In genomic region chr10:33231621-33232350, GRCh38 we compare ENCODE assay signal across 15 cellular contexts.
A peak's percentile ranks its signal among the peaks of the same experiment; 100 is the strongest.
DNase-seq lines count a peak whose midpoint lies in the region; FAIRE-seq and TF ChIP-seq lines count a peak whose summit lies in the region.
"Had no signal": no experiment of that assay in that cellular context is flagged by ENCODE, and none has a peak within 500 bp of the region (broad histone marks: within the 10 kb centered on the region; RNA-seq: fewer than 3 reads in every experiment).

No MANE protein-coding gene starts in this region.

- 98% methylated on average over 7 of the region's 7 CpGs for WGBS in mammary epithelial cell (ENCODE audit: low coverage, missing lambda C conversion rate)

- H2AFZ ChIP-seq in mammary epithelial cell (ENCODE audit: low read depth, low read length), result no peak overlapping the region

- H3K4me3 ChIP-seq in mammary epithelial cell (replicated peaks in 1 of 3; ENCODE audit: insufficient read depth in 1 of 3, low read depth in 2 of 3, low read length in 3 of 3), result no peak overlapping the region
- H3K4me3 ChIP-seq: BLaER1 had no signal

- no peak for TF ChIP-seq CTCF in endothelial cell (IDR thresholded peaks at IDR 0.05; ENCODE audit: unreplicated experiment)
- no peak for TF ChIP-seq CTCF in nephron progenitor cell (IDR thresholded peaks at IDR 0.05)
- no peak for TF ChIP-seq CTCF in mammary epithelial cell (conservative IDR thresholded peaks at IDR 0.05 in 1 of 2, IDR thresholded peaks at IDR 0.05 in 1 of 2; ENCODE audit: extremely low read depth in 1 of 2, insufficient read depth in 1 of 2, low read depth in 1 of 2, low read length in 2 of 2)

- H3K4me1 ChIP-seq in mammary epithelial cell (ENCODE audit: insufficient read depth, low read length), result no peaks in the 10 kb centered on the region

- H3K27ac ChIP-seq in mammary epithelial cell (ENCODE audit: insufficient read depth, low read depth, low read length), result no peak overlapping the region
- H3K27ac ChIP-seq: BLaER1 had no signal

- H3K36me3 ChIP-seq in mammary epithelial cell (ENCODE audit: insufficient read depth, low read length), result peaks cover 29% of the 10 kb centered on the region
- H3K36me3 ChIP-seq: BLaER1 had no signal

- H3K9me3 Mint-ChIP-seq in endothelial cell (ENCODE audit: unreplicated experiment) (no peaks in the 10 kb centered on the region), nephron progenitor cell (peaks cover 3% of the 10 kb centered on the region)
- H3K9me3 Mint-ChIP-seq in activated T-helper 2 cell treated with anti-CD3 and anti-CD28 coated beads, Interferon-gamma antibody, Interleukin-2, Interleukin-4, amounts not matched to agents 10 μg/mL and 5 μg/mL and 100 μg/mL, durations not matched to agents 14 hours and 24 hours and 36 hours, result no peaks in the 10 kb centered on the region
- H3K9me3 Mint-ChIP-seq: CD8-positive, alpha-beta memory T cell; H9; IgD-negative memory B cell had no signal

- DNase-seq in HTR-8/SVneo (ENCODE audit: insufficient read length, low spot score), result no peak
- no peak for DNase-seq in endothelial cell (ENCODE audit: low spot score)
- no peak for DNase-seq in nephron progenitor cell
- DNase-seq in mammary epithelial cell, result no peak
- DNase-seq in stimulated activated CD4-positive, alpha-beta T cell treated with anti-CD3 and anti-CD28 coated beads, Interleukin-2, amount 100 ng/mL, for 48 hours, result no peak
- DNase-seq in activated T-helper 2 cell treated with anti-CD3 and anti-CD28 coated beads, Interferon-gamma antibody, Interleukin-2, Interleukin-4, amounts not matched to agents 10 μg/mL and 5 μg/mL and 100 μg/mL, durations not matched to agents 14 hours and 24 hours and 36 hours (ENCODE audit: low spot score), result no peak
- DNase-seq: AML-193; CD8-positive, alpha-beta memory T cell; DMS53; GF-D8; GOT3; H9 had no signal

- peaks cover 65% of the 10 kb centered on the region for H3K79me2 ChIP-seq in mammary epithelial cell (ENCODE audit: insufficient read depth, low read length)

- H3K9me3 ChIP-seq in mammary epithelial cell (replicated peaks; ENCODE audit: insufficient read depth, low read length), result no peaks in the 10 kb centered on the region
- H3K9me3 ChIP-seq: BLaER1 had no signal

- H3K27me3 Mint-ChIP-seq in endothelial cell (ENCODE audit: unreplicated experiment) (peaks cover 11% of the 10 kb centered on the region), nephron progenitor cell (ENCODE audit: low read depth, poor library complexity) (no peaks in the 10 kb centered on the region)
- H3K27me3 Mint-ChIP-seq in activated T-helper 2 cell treated with anti-CD3 and anti-CD28 coated beads, Interferon-gamma antibody, Interleukin-2, Interleukin-4, amounts not matched to agents 10 μg/mL and 5 μg/mL and 100 μg/mL, durations not matched to agents 14 hours and 24 hours and 36 hours (ENCODE audit: low read depth), result peaks cover 37% of the 10 kb centered on the region

- CTCF ChIA-PET in mammary epithelial cell (lab: Charles Lee; ENCODE audit: low non-redundant PET), result no interaction called here

- H3K4me1 Mint-ChIP-seq in endothelial cell (ENCODE audit: unreplicated experiment) (peaks cover 83% of the 10 kb centered on the region), nephron progenitor cell (peaks cover 59% of the 10 kb centered on the region)
- H3K4me1 Mint-ChIP-seq in activated T-helper 2 cell treated with anti-CD3 and anti-CD28 coated beads, Interferon-gamma antibody, Interleukin-2, Interleukin-4, amounts not matched to agents 10 μg/mL and 5 μg/mL and 100 μg/mL, durations not matched to agents 14 hours and 24 hours and 36 hours (ENCODE audit: low read depth), result peaks cover 5% of the 10 kb centered on the region
- H3K4me1 Mint-ChIP-seq: CD8-positive, alpha-beta memory T cell; IgD-negative memory B cell had no signal

- intact Hi-C loops in mammary epithelial cell (cut with micrococcal nuclease), result no loop called here
- intact Hi-C loops in activated T-helper 2 cell treated with anti-CD3 and anti-CD28 coated beads, Interferon-gamma antibody, Interleukin-2, Interleukin-4, amounts not matched to agents 10 μg/mL and 5 μg/mL and 100 μg/mL, durations not matched to agents 14 hours and 24 hours and 36 hours (cut with micrococcal nuclease), result loop anchor here (5.0 kb wide), 1 partner anchor 36 kb away; no protein-coding TSS in a partner anchor

- H3K4me3 Mint-ChIP-seq in endothelial cell (ENCODE audit: unreplicated experiment) (peak overlapping the region; percentile 72), nephron progenitor cell (no peak overlapping the region)
- no peak overlapping the region for H3K4me3 Mint-ChIP-seq in activated T-helper 2 cell treated with anti-CD3 and anti-CD28 coated beads, Interferon-gamma antibody, Interleukin-2, Interleukin-4, amounts not matched to agents 10 μg/mL and 5 μg/mL and 100 μg/mL, durations not matched to agents 14 hours and 24 hours and 36 hours (ENCODE audit: low read depth)
- H3K4me3 Mint-ChIP-seq: CD8-positive, alpha-beta memory T cell; H9; IgD-negative memory B cell had no signal

- FAIRE-seq in HTR-8/SVneo (lab: Jason Lieb, UNC), result peak; percentile 4
- FAIRE-seq: GM19239 had no signal

- BruUV-seq in mammary epithelial cell (replicated peaks; lab: Mats Ljungman, UMichigan), result no TSS peak

- no peak overlapping the region for H3K4me2 ChIP-seq in mammary epithelial cell (ENCODE audit: insufficient read depth, low read depth, low read length)
- H3K4me2 ChIP-seq: BLaER1 had no signal

- H3K9ac ChIP-seq in mammary epithelial cell (ENCODE audit: insufficient read depth, low read length), result no peak overlapping the region
- H3K9ac ChIP-seq: BLaER1 had no signal

- in situ Hi-C loops in mammary epithelial cell (cut with MboI; ENCODE audit: low sequenced_read_pairs in 2 of 2), result no loop called here

- no peaks in the 10 kb centered on the region for H3K27me3 ChIP-seq in mammary epithelial cell (ENCODE audit: insufficient read depth, low read length)
- H3K27me3 ChIP-seq: BLaER1 had no signal

- peak overlapping the region; percentile 98 for H3K27ac Mint-ChIP-seq in endothelial cell (ENCODE audit: unreplicated experiment)
- peak overlapping the region; percentile 19 for H3K27ac Mint-ChIP-seq in nephron progenitor cell
- no peak overlapping the region for H3K27ac Mint-ChIP-seq in activated T-helper 2 cell treated with anti-CD3 and anti-CD28 coated beads, Interferon-gamma antibody, Interleukin-2, Interleukin-4, amounts not matched to agents 10 μg/mL and 5 μg/mL and 100 μg/mL, durations not matched to agents 14 hours and 24 hours and 36 hours
- H3K27ac Mint-ChIP-seq: CD8-positive, alpha-beta memory T cell; H9 had no signal

- H3K36me3 Mint-ChIP-seq in endothelial cell (ENCODE audit: low read depth, unreplicated experiment), result peaks cover 56% of the 10 kb centered on the region
- H3K36me3 Mint-ChIP-seq in nephron progenitor cell (ENCODE audit: low read depth), result peaks cover 85% of the 10 kb centered on the region
- H3K36me3 Mint-ChIP-seq in activated T-helper 2 cell treated with anti-CD3 and anti-CD28 coated beads, Interferon-gamma antibody, Interleukin-2, Interleukin-4, amounts not matched to agents 10 μg/mL and 5 μg/mL and 100 μg/mL, durations not matched to agents 14 hours and 24 hours and 36 hours (ENCODE audit: low read depth), result no peaks in the 10 kb centered on the region
- H3K36me3 Mint-ChIP-seq: CD8-positive, alpha-beta memory T cell; IgD-negative memory B cell had no signal

- H4K20me1 ChIP-seq in mammary epithelial cell (ENCODE audit: insufficient read depth, low read length), result no peaks in the 10 kb centered on the region
- H4K20me1 ChIP-seq: BLaER1 had no signal

- dilution Hi-C loops in mammary epithelial cell (cut with HindIII; ENCODE audit: low sequenced_read_pairs), result no loop called here
